14 cellular contexts compared by ENCODE assay signal in genomic region chrX:40377684-40378083, GRCh38.
DNase-seq lines count a peak whose midpoint lies in the region; ATAC-seq, FAIRE-seq and TF ChIP-seq lines count a peak whose summit lies in the region.
"Had no signal": no experiment of that assay in that cellular context is flagged by ENCODE, and none has a peak within 500 bp of the region (broad histone marks: within the 10 kb centered on the region; RNA-seq: fewer than 3 reads in every experiment).

No MANE protein-coding gene starts in this region.

- no peak for ATAC-seq in HG03045 (IDR thresholded peaks at IDR 0.05; ENCODE audit: unreplicated experiment)
- ATAC-seq: GM23338 had no signal

- no peak overlapping the region for H3K27ac ChIP-seq in HEK293 (ENCODE audit: extremely low read depth, low read depth, low read length)
- no peak overlapping the region for H3K27ac ChIP-seq in coronary artery

- no peaks in the 10 kb centered on the region for H3K4me1 ChIP-seq in HEK293 (ENCODE audit: control insufficient read depth, insufficient read depth, low read length)
- H3K4me1 ChIP-seq: HAP-1 had no signal

- peak; percentile 18 for FAIRE-seq in GM18507 (lab: Jason Lieb, UNC)
- FAIRE-seq: G401.6 had no signal

- POLR2A ChIA-PET in HEK293 (lab: Yijun Ruan, JAX) = no interaction called here

- H3K9me3 ChIP-seq in HEK293 (ENCODE audit: control insufficient read depth, insufficient read depth, low read depth, low read length) = no peaks in the 10 kb centered on the region; the same call in 1 of the 2 replicates
- H3K9me3 ChIP-seq: HAP-1 had no signal

- no peaks in the 10 kb centered on the region for H3K36me3 ChIP-seq in HEK293 (ENCODE audit: control insufficient read depth in 2 of 2, insufficient read depth in 1 of 2, low read length in 2 of 2)
- H3K36me3 ChIP-seq: HAP-1 had no signal

- CTCF ChIA-PET in HEK293 (lab: Yijun Ruan, JAX) = no interaction called here

- no peak for TF ChIP-seq CTCF in HEK293 (tag by site-specific recombination; IDR thresholded peaks at IDR 0.05)
- no peak for TF ChIP-seq CTCF in coronary artery (IDR thresholded peaks at IDR 0.05)

- no peak for DNase-seq in GM18507 (ENCODE audit: extremely low spot score, insufficient read length, low read depth)
- peak; percentile 4 for DNase-seq in coronary artery (ENCODE audit: low spot score)
- DNase-seq in DMS153 treated with DMSO at 0.1 percent for 48 hours (lab: John Stamatoyannopoulos, UW; ENCODE audit: unreplicated experiment) = no peak
- no peak for DNase-seq in NCI-H128 (lab: John Stamatoyannopoulos, UW; ENCODE audit: unreplicated experiment)
- DNase-seq: C1 segment of cervical spinal cord; Calu3; CD4-positive, alpha-beta memory T cell; COR-L47; DND-41 had no signal

- H3K4me3 ChIP-seq in HEK293 (ENCODE audit: low read depth, low read length) (no peak overlapping the region), coronary artery (no peak overlapping the region)
- H3K4me3 ChIP-seq: GM23338, HAP-1 had no signal

TF ChIP-seq in HEK293, 187 proteins besides CTCF, POLR2A, EP300 and RAD21:
- TF ChIP-seq ZNF48 (tag by site-specific recombination; IDR thresholded peaks at IDR 0.05) (no peak), ZNF10 (tag by site-specific recombination; IDR thresholded peaks at IDR 0.05) (peak; percentile 100)
